Comparison of ENCODE assay signal across 21 cellular contexts in the genomic region with DNA sequence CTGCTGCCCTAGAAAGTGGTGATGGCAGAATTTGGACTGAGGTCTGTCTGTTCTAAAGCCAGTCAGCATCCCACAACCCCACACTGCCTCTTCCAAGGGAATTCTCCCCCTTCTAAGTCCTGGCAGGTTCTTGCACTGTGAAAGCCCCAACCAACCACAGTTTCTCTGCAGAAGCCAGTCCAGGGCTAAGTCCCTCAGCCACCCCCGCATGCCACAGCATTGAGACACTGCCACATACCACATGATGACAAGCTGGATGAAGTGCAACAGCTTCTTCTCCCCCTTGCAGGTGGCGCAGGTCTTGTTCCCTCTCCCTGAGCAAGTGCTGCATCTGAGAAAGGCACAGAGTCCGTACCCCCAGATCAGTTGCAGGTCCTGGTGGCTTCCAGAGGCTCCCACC. TPM values are rescaled to one million over a fixed set of nuclear protein-coding genes. Genes with fewer than 3 reads are reported as not detected.
DNase-seq lines count a peak whose midpoint lies in the region; ATAC-seq, FAIRE-seq and TF ChIP-seq lines count a peak whose summit lies in the region.
"Had no signal": no experiment of that assay in that cellular context is flagged by ENCODE, and none has a peak within 500 bp of the region (broad histone marks: within the 10 kb centered on the region; RNA-seq: fewer than 3 reads in every experiment).

No MANE protein-coding gene starts in this region.

- no peak overlapping the region for H3K4me3 Mint-ChIP-seq in WTC11
- H3K4me3 Mint-ChIP-seq: CD14-positive monocyte; stimulated activated memory B cell treated with anti-CD40 and anti-IgM and Interleukin-4, amounts not matched to agents 10 μg/mL and 1 μg/mL and 100 μg/mL, for 72 hours; type B pancreatic cell had no signal

- H3K36me3 ChIP-seq in testis (ENCODE audit: low read depth, missing control alignments) (no peaks in the 10 kb centered on the region), adrenal gland (replicated peaks in 1 of 2) (no peaks in the 10 kb centered on the region)
- H3K36me3 ChIP-seq: ovary, SJSA1 had no signal

- 55 to 95% methylated on average over 3 of the region's 3 CpGs for WGBS in testis, 2 donors
- 80 to 91% (median 88%) methylated on average over 2 to 3 of the region's 3 CpGs for WGBS in adrenal gland, 4 donors

- H3K4me3 ChIP-seq in testis (no peak overlapping the region), adrenal gland (no peak overlapping the region)
- H3K4me3 ChIP-seq: ovary, SJSA1, smooth muscle cell had no signal

- H3K9me3 Mint-ChIP-seq in WTC11, result no peaks in the 10 kb centered on the region
- H3K9me3 Mint-ChIP-seq: activated naive CD4-positive, alpha-beta T cell treated with anti-CD3 and anti-CD28 coated beads, Interleukin-2, amount 50 U/mL, for 72 hours; stimulated activated memory B cell treated with anti-CD40 and anti-IgM and Interleukin-4, amounts not matched to agents 10 μg/mL and 1 μg/mL and 100 μg/mL, for 72 hours; type B pancreatic cell had no signal

- CTCF ChIA-PET in WTC11 (lab: Charles Lee), result interaction anchor here (0.9 to 1.6 kb wide), 2 partner anchors 37 to 143 kb away, joined by 4 to 6 read pairs; a partner anchor contains a TSS

- intact Hi-C loops in testis (cut with DNase I; ENCODE audit: low total_unique reads), result loop anchor here (10.0 kb wide), 1 partner anchor 181 kb away; no protein-coding TSS in a partner anchor
- intact Hi-C loops in adrenal gland (cut with DNase I), result no loop called here

- H3K27me3 Mint-ChIP-seq in WTC11 (ENCODE audit: low read depth), result peaks cover 4% of the 10 kb centered on the region; the same call in 1 of the 2 replicates

- ATAC-seq in WTC11, result no peak
- ATAC-seq: activated naive CD4-positive, alpha-beta T cell treated with anti-CD3 and anti-CD28 coated beads, Interleukin-2, amount 50 U/mL, for 72 hours; left lobe of liver; stimulated activated memory B cell treated with anti-CD40 and anti-IgM and Interleukin-4, amounts not matched to agents 10 μg/mL and 1 μg/mL and 100 μg/mL, for 72 hours had no signal

- no peaks in the 10 kb centered on the region for H3K27me3 ChIP-seq in testis
- no peaks in the 10 kb centered on the region for H3K27me3 ChIP-seq in adrenal gland
- H3K27me3 ChIP-seq: ovary, SJSA1 had no signal

- H3K4me1 Mint-ChIP-seq in WTC11, result peaks cover 11% of the 10 kb centered on the region

- no peaks in the 10 kb centered on the region for H3K36me3 Mint-ChIP-seq in WTC11
- H3K36me3 Mint-ChIP-seq: activated naive CD4-positive, alpha-beta T cell treated with anti-CD3 and anti-CD28 coated beads, Interleukin-2, amount 50 U/mL, for 72 hours; CD14-positive monocyte; stimulated activated memory B cell treated with anti-CD40 and anti-IgM and Interleukin-4, amounts not matched to agents 10 μg/mL and 1 μg/mL and 100 μg/mL, for 72 hours; type B pancreatic cell had no signal

- TF ChIP-seq POLR2A in testis (IDR thresholded peaks at IDR 0.05) (no peak), adrenal gland (IDR thresholded peaks at IDR 0.05) (no peak)

- H3K27ac ChIP-seq in testis (no peak overlapping the region), adrenal gland (no peak overlapping the region)
- H3K27ac ChIP-seq: ovary, SJSA1 had no signal

- peak; percentile 27 for FAIRE-seq in RCC 7860 (lab: Jason Lieb, UNC)

- peaks cover 5% of the 10 kb centered on the region for H3K4me1 ChIP-seq in testis
- H3K4me1 ChIP-seq in adrenal gland (replicated peaks in 1 of 2), result no peaks in the 10 kb centered on the region

- peak; percentile 58 for DNase-seq in activated effector memory CD4-positive, alpha-beta T cell treated with anti-CD3 and anti-CD28 coated beads, Interleukin-2, amount 50 U/mL, for 16 hours
- DNase-seq in activated effector memory CD4-positive, alpha-beta T cell treated with Interleukin-2 at 50 U/mL for 16 hours, result no peak
- peak; percentile 71 for DNase-seq in RCC 7860 (ENCODE audit: low spot score)
- DNase-seq in glomerular visceral epithelial cell (ENCODE audit: extremely low spot score), result peak; percentile 24
- DNase-seq in testis, result peak; percentile 79
- DNase-seq in WTC11 (ENCODE audit: low spot score), result no peak
- no peak for DNase-seq in adrenal gland
- no peak for DNase-seq in putamen (ENCODE audit: low spot score)
- DNase-seq: 8988T; activated CD4-positive, alpha-beta T cell treated with anti-CD3 and anti-CD28 coated beads for 48 hours; central memory CD4-positive, alpha-beta T cell; NCI-H1694 treated with DMSO at 0.1 percent for 48 hours; ovary; T1000 had no signal

- TF ChIP-seq CTCF in testis (IDR thresholded peaks at IDR 0.05) (no peak), WTC11 (IDR thresholded peaks at IDR 0.05) (no peak), adrenal gland (IDR thresholded peaks at IDR 0.05) (no peak)

- H3K27ac Mint-ChIP-seq in WTC11, result no peak overlapping the region
- H3K27ac Mint-ChIP-seq: stimulated activated memory B cell treated with anti-CD40 and anti-IgM and Interleukin-4, amounts not matched to agents 10 μg/mL and 1 μg/mL and 100 μg/mL, for 72 hours; type B pancreatic cell had no signal

- POLR2A ChIA-PET in WTC11 (lab: Charles Lee), result no interaction called here

- H3K9me3 ChIP-seq in testis (no peaks in the 10 kb centered on the region), adrenal gland (replicated peaks in 1 of 3) (no peaks in the 10 kb centered on the region)
- H3K9me3 ChIP-seq: ovary, SJSA1 had no signal

TF ChIP-seq in WTC11, 78 proteins besides CTCF, POLR2A, EP300 and RAD21 (continues in another document):
- TF ChIP-seq GABPB1 (CRISPR knock-in tag; IDR thresholded peaks at IDR 0.05) (no peak), ZNF317 (CRISPR knock-in tag; IDR thresholded peaks at IDR 0.05; ENCODE audit: borderline replicate concordance, low read depth) (no peak), TP53 (CRISPR knock-in tag; IDR thresholded peaks at IDR 0.05) (no peak)
- TF ChIP-seq, protein P1, sequence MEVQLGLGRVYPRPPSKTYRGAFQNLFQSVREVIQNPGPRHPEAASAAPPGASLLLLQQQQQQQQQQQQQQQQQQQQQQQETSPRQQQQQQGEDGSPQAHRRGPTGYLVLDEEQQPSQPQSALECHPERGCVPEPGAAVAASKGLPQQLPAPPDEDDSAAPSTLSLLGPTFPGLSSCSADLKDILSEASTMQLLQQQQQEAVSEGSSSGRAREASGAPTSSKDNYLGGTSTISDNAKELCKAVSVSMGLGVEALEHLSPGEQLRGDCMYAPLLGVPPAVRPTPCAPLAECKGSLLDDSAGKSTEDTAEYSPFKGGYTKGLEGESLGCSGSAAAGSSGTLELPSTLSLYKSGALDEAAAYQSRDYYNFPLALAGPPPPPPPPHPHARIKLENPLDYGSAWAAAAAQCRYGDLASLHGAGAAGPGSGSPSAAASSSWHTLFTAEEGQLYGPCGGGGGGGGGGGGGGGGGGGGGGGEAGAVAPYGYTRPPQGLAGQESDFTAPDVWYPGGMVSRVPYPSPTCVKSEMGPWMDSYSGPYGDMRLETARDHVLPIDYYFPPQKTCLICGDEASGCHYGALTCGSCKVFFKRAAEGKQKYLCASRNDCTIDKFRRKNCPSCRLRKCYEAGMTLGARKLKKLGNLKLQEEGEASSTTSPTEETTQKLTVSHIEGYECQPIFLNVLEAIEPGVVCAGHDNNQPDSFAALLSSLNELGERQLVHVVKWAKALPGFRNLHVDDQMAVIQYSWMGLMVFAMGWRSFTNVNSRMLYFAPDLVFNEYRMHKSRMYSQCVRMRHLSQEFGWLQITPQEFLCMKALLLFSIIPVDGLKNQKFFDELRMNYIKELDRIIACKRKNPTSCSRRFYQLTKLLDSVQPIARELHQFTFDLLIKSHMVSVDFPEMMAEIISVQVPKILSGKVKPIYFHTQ (CRISPR knock-in tag; IDR thresholded peaks at IDR 0.05), result no peak
- TF ChIP-seq, protein P2, sequence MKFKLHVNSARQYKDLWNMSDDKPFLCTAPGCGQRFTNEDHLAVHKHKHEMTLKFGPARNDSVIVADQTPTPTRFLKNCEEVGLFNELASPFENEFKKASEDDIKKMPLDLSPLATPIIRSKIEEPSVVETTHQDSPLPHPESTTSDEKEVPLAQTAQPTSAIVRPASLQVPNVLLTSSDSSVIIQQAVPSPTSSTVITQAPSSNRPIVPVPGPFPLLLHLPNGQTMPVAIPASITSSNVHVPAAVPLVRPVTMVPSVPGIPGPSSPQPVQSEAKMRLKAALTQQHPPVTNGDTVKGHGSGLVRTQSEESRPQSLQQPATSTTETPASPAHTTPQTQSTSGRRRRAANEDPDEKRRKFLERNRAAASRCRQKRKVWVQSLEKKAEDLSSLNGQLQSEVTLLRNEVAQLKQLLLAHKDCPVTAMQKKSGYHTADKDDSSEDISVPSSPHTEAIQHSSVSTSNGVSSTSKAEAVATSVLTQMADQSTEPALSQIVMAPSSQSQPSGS (CRISPR knock-in tag; IDR thresholded peaks at IDR 0.05; ENCODE audit: borderline replicate concordance, low read depth), result no peak
- TF ChIP-seq, protein P3, sequence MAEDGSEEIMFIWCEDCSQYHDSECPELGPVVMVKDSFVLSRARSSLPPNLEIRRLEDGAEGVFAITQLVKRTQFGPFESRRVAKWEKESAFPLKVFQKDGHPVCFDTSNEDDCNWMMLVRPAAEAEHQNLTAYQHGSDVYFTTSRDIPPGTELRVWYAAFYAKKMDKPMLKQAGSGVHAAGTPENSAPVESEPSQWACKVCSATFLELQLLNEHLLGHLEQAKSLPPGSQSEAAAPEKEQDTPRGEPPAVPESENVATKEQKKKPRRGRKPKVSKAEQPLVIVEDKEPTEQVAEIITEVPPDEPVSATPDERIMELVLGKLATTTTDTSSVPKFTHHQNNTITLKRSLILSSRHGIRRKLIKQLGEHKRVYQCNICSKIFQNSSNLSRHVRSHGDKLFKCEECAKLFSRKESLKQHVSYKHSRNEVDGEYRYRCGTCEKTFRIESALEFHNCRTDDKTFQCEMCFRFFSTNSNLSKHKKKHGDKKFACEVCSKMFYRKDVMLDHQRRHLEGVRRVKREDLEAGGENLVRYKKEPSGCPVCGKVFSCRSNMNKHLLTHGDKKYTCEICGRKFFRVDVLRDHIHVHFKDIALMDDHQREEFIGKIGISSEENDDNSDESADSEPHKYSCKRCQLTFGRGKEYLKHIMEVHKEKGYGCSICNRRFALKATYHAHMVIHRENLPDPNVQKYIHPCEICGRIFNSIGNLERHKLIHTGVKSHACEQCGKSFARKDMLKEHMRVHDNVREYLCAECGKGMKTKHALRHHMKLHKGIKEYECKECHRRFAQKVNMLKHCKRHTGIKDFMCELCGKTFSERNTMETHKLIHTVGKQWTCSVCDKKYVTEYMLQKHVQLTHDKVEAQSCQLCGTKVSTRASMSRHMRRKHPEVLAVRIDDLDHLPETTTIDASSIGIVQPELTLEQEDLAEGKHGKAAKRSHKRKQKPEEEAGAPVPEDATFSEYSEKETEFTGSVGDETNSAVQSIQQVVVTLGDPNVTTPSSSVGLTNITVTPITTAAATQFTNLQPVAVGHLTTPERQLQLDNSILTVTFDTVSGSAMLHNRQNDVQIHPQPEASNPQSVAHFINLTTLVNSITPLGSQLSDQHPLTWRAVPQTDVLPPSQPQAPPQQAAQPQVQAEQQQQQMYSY (CRISPR knock-in tag; IDR thresholded peaks at IDR 0.05), result no peak

RNA-seq across cellular contexts. Expression of a gene that starts 18.6 kb away (rescaled TPM):
- total RNA-seq in testis, result 10 to 100 TPM in 1 of 2 donors, 1 to 10 TPM in 1; 9.8 to 15.0 TPM
- polyA plus RNA-seq in testis (ENCODE audit: insufficient read depth, low read depth, low replicate concordance), result 28.9 TPM
- 0.44 to 0.94 TPM (median 0.57 TPM) in 3 replicates for total RNA-seq in WTC11 (2021)
- total RNA-seq in adrenal gland, result under 1 TPM in 5 of 8 donors, not detected in 3; 0.12 to 0.91 (median 0.43) TPM
- polyA plus RNA-seq in adrenal gland, result under 1 TPM; 0.51 to 0.72 (median 0.64) TPM
- total RNA-seq: left lobe of liver had no signal
- polyA plus RNA-seq: CD14-positive monocyte, smooth muscle cell had no signal

Comparison
In these comparisons a context has a peak if more than half of its experiments do, and no peak if none do; other contexts are left out.
1. DNase-seq: peak in activated effector memory CD4-positive, alpha-beta T cell treated with anti-CD3 and anti-CD28 coated beads, Interleukin-2, amount 50 U/mL, for 16 hours (single experiment), RCC 7860 (single experiment), glomerular visceral epithelial cell (single experiment) and testis (single experiment); none in activated effector memory CD4-positive, alpha-beta T cell treated with Interleukin-2 at 50 U/mL for 16 hours (single experiment), WTC11 (single experiment), adrenal gland (0 of 7) and putamen (single experiment).